Comparison of ENCODE assay signal across 4 cellular contexts in genomic region chr7:89182116-89182515, GRCh38.
A peak's percentile ranks its signal among the peaks of the same experiment; 100 is the strongest.
TF ChIP-seq lines count a peak whose summit lies in the region.

No MANE protein-coding gene starts in this region.

TF ChIP-seq in HepG2, 621 proteins besides CTCF, POLR2A, EP300 and RAD21:
- TF ChIP-seq PTBP1 (IDR thresholded peaks at IDR 0.05; ENCODE audit: low read depth, low read length, poor library complexity, severe bottlenecking) (no peak), ZNF230 (CRISPR knock-in tag; IDR thresholded peaks at IDR 0.05) (no peak), ZNF207 (IDR thresholded peaks at IDR 0.05; ENCODE audit: borderline replicate concordance) (no peak), SNRNP70 (IDR thresholded peaks at IDR 0.05; ENCODE audit: low read depth, low read length) (no peak), MYC (CRISPR knock-in tag; IDR thresholded peaks at IDR 0.05; ENCODE audit: borderline replicate concordance) (no peak), ZFP1 (CRISPR knock-in tag; IDR thresholded peaks at IDR 0.05) (no peak), MAFF (IDR thresholded peaks at IDR 0.05; ENCODE audit: low read depth, low read length) (peak; percentile 69), TBX2 (CRISPR knock-in tag; IDR thresholded peaks at IDR 0.05; ENCODE audit: borderline replicate concordance) (no peak), SMAD9 (CRISPR knock-in tag; IDR thresholded peaks at IDR 0.05) (no peak), WIZ (CRISPR knock-in tag; IDR thresholded peaks at IDR 0.05) (no peak), MAFK (conservative IDR thresholded peaks at IDR 0.05 in 1 of 2, IDR thresholded peaks at IDR 0.05 in 1 of 2; ENCODE audit: low read length in 2 of 2) (peak; percentile 55 to 82; a peak in 3 of 4 replicates)

TF ChIP-seq in A549, 52 proteins besides CTCF, POLR2A, EP300 and RAD21:
- TF ChIP-seq MAFK (IDR thresholded peaks at IDR 0.05; ENCODE audit: partially characterized antibody) (peak; percentile 77), TP53 (CRISPR knock-in tag; IDR thresholded peaks at IDR 0.05) (no peak)

TF ChIP-seq in IMR-90, 13 proteins besides CTCF, POLR2A, EP300 and RAD21:
- peak; percentile 64 for TF ChIP-seq MAFK (IDR thresholded peaks at IDR 0.05; ENCODE audit: low read depth, low read length)
- TF ChIP-seq ELK1 (IDR thresholded peaks at IDR 0.05; ENCODE audit: borderline replicate concordance, low read depth, low read length), result no peak
- TF ChIP-seq MAZ (IDR thresholded peaks at IDR 0.05; ENCODE audit: borderline replicate concordance, low read depth, low read length), result no peak
- TF ChIP-seq RFX5 (IDR thresholded peaks at IDR 0.05; ENCODE audit: low read depth, low read length), result no peak
TF ChIP-seq in IMR-90: peak in this region for 1.

TF ChIP-seq in K562, 482 proteins besides CTCF, POLR2A, EP300 and RAD21:
- peak; percentile 45; the same call in 1 of the 2 replicates for TF ChIP-seq MAFF (IDR thresholded peaks at IDR 0.05; ENCODE audit: low read length)
- TF ChIP-seq TRIM24 (IDR thresholded peaks at IDR 0.05), result no peak
- TF ChIP-seq ZBTB26 (CRISPR knock-in tag; IDR thresholded peaks at IDR 0.05), result no peak
- peak; percentile 54; the same call in 1 of the 2 replicates for TF ChIP-seq C11orf30 (IDR thresholded peaks at IDR 0.05; ENCODE audit: low read depth)
- TF ChIP-seq PRDM10 (IDR thresholded peaks at IDR 0.05; ENCODE audit: partially characterized antibody), result no peak
- no peak for TF ChIP-seq CBX1 (IDR thresholded peaks at IDR 0.05; ENCODE audit: low read depth)
- TF ChIP-seq TBP (optimal IDR thresholded peaks at IDR 0.05; ENCODE audit: low read depth, low read length), result no peak
- TF ChIP-seq ZNF316 (IDR thresholded peaks at IDR 0.05), result peak; percentile 82
- TF ChIP-seq MCM3 (IDR thresholded peaks at IDR 0.05), result no peak
- TF ChIP-seq MAFK (IDR thresholded peaks at IDR 0.05; ENCODE audit: low read length), result peak; percentile 36; the same call in 1 of the 2 replicates
- no peak for TF ChIP-seq TFAP4 (CRISPR knock-in tag; IDR thresholded peaks at IDR 0.05; ENCODE audit: borderline replicate concordance)
- TF ChIP-seq ZNF384 (IDR thresholded peaks at IDR 0.05; ENCODE audit: low read depth, low read length), result no peak
- TF ChIP-seq ZNF274 (IDR thresholded peaks at IDR 0.05; ENCODE audit: borderline replicate concordance, low read depth, low read length), result no peak
- no peak for TF ChIP-seq ESRRB (CRISPR knock-in tag; IDR thresholded peaks at IDR 0.05; ENCODE audit: borderline replicate concordance)
- TF ChIP-seq SAFB (IDR thresholded peaks at IDR 0.05; ENCODE audit: borderline replicate concordance, low read depth, low read length), result no peak
- peak; percentile 44; the same call in 1 of the 2 replicates for TF ChIP-seq MAFG (tag; conservative IDR thresholded peaks at IDR 0.05)
- no peak for TF ChIP-seq LARP7 (IDR thresholded peaks at IDR 0.05)
TF ChIP-seq in K562: peak in this region for 5.
